In the genomic region with DNA sequence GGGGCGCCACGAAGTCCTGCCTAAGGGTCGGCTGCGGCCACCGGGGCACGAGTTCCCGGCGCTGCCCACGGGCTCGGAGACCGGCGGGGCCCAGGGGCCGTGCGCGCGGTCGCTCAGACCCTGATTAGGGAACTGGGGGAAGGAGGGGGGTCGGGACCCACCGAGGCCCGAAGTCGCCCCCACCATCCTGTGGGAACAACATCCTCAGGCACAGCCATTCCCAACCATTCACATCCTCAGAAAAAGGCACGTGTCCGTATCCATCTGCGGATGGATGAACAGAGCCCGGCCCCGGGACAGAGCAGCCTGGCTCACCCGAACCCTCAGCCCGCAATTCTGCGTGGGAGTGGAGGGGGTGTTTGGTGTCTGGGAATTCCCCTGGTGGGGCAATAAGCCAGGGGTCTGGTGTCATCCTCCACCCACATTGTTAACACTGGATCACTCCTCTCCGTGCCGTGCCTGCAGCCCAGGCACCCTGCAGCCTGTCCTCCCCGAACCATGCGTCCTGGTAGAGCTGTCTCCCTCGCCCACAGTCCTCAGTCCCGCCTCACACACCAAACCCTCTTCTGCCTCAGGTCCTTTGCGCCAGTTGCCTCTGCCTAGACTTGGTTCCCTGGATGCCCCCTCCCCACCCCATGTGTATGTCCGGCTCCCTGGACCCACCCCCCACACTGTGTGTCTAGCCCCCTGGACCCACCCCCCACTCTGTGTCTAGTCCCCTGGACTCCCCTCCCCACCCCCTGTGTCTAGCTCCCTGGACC, we compare ENCODE assay signal across 8 cellular contexts. TPM values are rescaled to one million over a fixed set of nuclear protein-coding genes. Genes with fewer than 3 reads are reported as not detected.
DNase-seq lines count a peak whose midpoint lies in the region; ATAC-seq and TF ChIP-seq lines count a peak whose summit lies in the region.

No MANE protein-coding gene starts in this region.

- DNase-seq in AG10803 (ENCODE audit: low read depth) (peak; percentile 82), cardiac fibroblast (ENCODE audit: low read depth in 2 of 2) (peak; percentile 77 to 82), islet precursor cell (peak; percentile 80), spleen (peak; percentile 80), RPMI8226 (no peak)
- DNase-seq in T-helper 2 cell treated with Interferon-gamma antibody and Interleukin-4, amounts not matched to agents 5 μg/mL and 100 μg/mL, for 36 hours (ENCODE audit: low spot score) = peak; percentile 65

- H3K4me3 Mint-ChIP-seq in T-helper 2 cell treated with Interferon-gamma antibody and Interleukin-4, amounts not matched to agents 5 μg/mL and 100 μg/mL, for 36 hours = peak overlapping the region; percentile 77

- no peaks in the 10 kb centered on the region for H3K9me3 ChIP-seq in spleen

- peak overlapping the region; percentile 51 to 99 (median 86) for H3K27ac ChIP-seq in spleen

- H3K4me3 ChIP-seq in AG10803 (ENCODE audit: low read length) (peak overlapping the region; percentile 66), cardiac fibroblast (replicated peaks in 1 of 2; ENCODE audit: low read depth in 2 of 2, low read length in 2 of 2) (peak overlapping the region; percentile 49 to 77), spleen (peak overlapping the region; percentile 73 to 99 (median 90))

- H3K27me3 Mint-ChIP-seq in T-helper 2 cell treated with Interferon-gamma antibody and Interleukin-4, amounts not matched to agents 5 μg/mL and 100 μg/mL, for 36 hours (ENCODE audit: low read depth) = no peaks in the 10 kb centered on the region

- peaks cover 37 to 78% (median 55%) of the 10 kb centered on the region in 6 donors for H3K4me1 ChIP-seq in spleen

- 16 to 36% (median 23%) methylated on average over 17 to 37 of the region's 37 CpGs for WGBS in spleen, 5 donors

- H3K27ac Mint-ChIP-seq in T-helper 2 cell treated with Interferon-gamma antibody and Interleukin-4, amounts not matched to agents 5 μg/mL and 100 μg/mL, for 36 hours = peak overlapping the region; percentile 77

- no peak for TF ChIP-seq RAD21 in Ishikawa (IDR thresholded peaks at IDR 0.05; ENCODE audit: low read depth)

- no peaks in the 10 kb centered on the region for H3K9me3 Mint-ChIP-seq in T-helper 2 cell treated with Interferon-gamma antibody and Interleukin-4, amounts not matched to agents 5 μg/mL and 100 μg/mL, for 36 hours

- intact Hi-C loops in spleen (cut with DNase I; ENCODE audit: low total_unique reads) = no loop called here

- no peaks in the 10 kb centered on the region for H3K36me3 Mint-ChIP-seq in T-helper 2 cell treated with Interferon-gamma antibody and Interleukin-4, amounts not matched to agents 5 μg/mL and 100 μg/mL, for 36 hours (ENCODE audit: low read depth)

- H3K27me3 ChIP-seq in spleen (replicated peaks in 1 of 7) = no peaks in the 10 kb centered on the region

- peaks cover 29% of the 10 kb centered on the region for H3K4me1 Mint-ChIP-seq in T-helper 2 cell treated with Interferon-gamma antibody and Interleukin-4, amounts not matched to agents 5 μg/mL and 100 μg/mL, for 36 hours (ENCODE audit: low read depth)

- ATAC-seq in GM18907 (IDR thresholded peaks at IDR 0.05; ENCODE audit: unreplicated experiment) = peak; percentile 5

- TF ChIP-seq POLR2A in spleen (IDR thresholded peaks at IDR 0.05) = no peak

- H3K36me3 ChIP-seq in spleen = no peaks in the 10 kb centered on the region

- TF ChIP-seq EP300 in Ishikawa (IDR thresholded peaks at IDR 0.05; ENCODE audit: borderline replicate concordance) = no peak

- TF ChIP-seq CTCF in AG10803 (conservative IDR thresholded peaks at IDR 0.05; ENCODE audit: low read length) (no peak), cardiac fibroblast (IDR thresholded peaks at IDR 0.05; ENCODE audit: low read depth, low read length) (no peak), spleen (IDR thresholded peaks at IDR 0.05 in 8 of 11, conservative IDR thresholded peaks at IDR 0.05 in 3 of 11) (no peak)

TF ChIP-seq in Ishikawa, 13 proteins besides CTCF, POLR2A, EP300 and RAD21:
- TF ChIP-seq ZBTB7A (IDR thresholded peaks at IDR 0.05; ENCODE audit: low read depth) = peak; percentile 33; the same call in 1 of the 2 replicates
- no peak for TF ChIP-seq TAF1 (IDR thresholded peaks at IDR 0.05; ENCODE audit: low read depth)
- TF ChIP-seq, protein P1, sequence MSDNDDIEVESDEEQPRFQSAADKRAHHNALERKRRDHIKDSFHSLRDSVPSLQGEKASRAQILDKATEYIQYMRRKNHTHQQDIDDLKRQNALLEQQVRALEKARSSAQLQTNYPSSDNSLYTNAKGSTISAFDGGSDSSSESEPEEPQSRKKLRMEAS (IDR thresholded peaks at IDR 0.05) = peak; percentile 73; the same call in 1 of the 2 replicates
- TF ChIP-seq EGR1 (IDR thresholded peaks at IDR 0.05) = 0 out of 2 replicates have a peak, but pooled peaks have one; percentile 12
- TF ChIP-seq, protein P2, sequence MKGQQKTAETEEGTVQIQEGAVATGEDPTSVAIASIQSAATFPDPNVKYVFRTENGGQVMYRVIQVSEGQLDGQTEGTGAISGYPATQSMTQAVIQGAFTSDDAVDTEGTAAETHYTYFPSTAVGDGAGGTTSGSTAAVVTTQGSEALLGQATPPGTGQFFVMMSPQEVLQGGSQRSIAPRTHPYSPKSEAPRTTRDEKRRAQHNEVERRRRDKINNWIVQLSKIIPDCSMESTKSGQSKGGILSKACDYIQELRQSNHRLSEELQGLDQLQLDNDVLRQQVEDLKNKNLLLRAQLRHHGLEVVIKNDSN (IDR thresholded peaks at IDR 0.05) = peak; percentile 90
- TF ChIP-seq CEBPB (IDR thresholded peaks at IDR 0.05) = no peak
- no peak for TF ChIP-seq FOXM1 (IDR thresholded peaks at IDR 0.05; ENCODE audit: borderline replicate concordance, low read depth)

RNA-seq across cellular contexts. Expression of a gene that starts 0.8 kb away (rescaled TPM):
- 10 to 100 TPM; 28.8 to 59.6 (median 43.6) TPM for total RNA-seq in spleen
- polyA plus RNA-seq in spleen = 100 to 1,000 TPM in 1 of 3 donors, 10 to 100 TPM in 2; 82.4 to 164 (median 83.0) TPM

RNA-seq across cellular contexts. Expression of a gene that starts 15.4 kb away (rescaled TPM):
- total RNA-seq in spleen = 100 to 1,000 TPM in 3 of 7 donors, 10 to 100 TPM in 4; 41.7 to 185 (median 91.6) TPM
- 10 to 100 TPM; 11.1 to 28.2 (median 16.5) TPM for polyA plus RNA-seq in spleen
